28 cellular contexts compared by ENCODE assay signal in the genomic region with DNA sequence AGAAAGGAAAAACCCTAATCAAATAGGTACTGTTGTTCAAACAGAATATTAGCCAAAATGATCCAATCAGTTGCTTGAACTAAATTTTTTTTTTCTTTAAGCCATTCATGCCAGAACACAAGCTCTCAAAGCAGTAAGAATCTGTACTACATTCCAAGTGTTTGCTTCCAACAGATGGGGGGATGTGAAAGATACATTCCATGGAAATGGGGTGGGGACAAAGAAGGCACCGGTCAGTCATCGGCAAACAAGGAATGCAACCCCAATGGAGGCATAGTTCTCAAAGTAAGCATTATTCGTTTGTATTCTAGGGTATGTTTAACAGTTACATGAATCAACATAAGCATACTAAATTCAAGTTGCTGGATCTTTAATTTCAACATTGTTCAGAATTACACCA.
"Had no signal": no experiment of that assay in that cellular context is flagged by ENCODE, and none has a peak within 500 bp of the region (broad histone marks: within the 10 kb centered on the region; RNA-seq: fewer than 3 reads in every experiment).

No MANE protein-coding gene starts in this region.

- H3K27me3 ChIP-seq: adrenal gland, body of pancreas, colonic mucosa had no signal

- H3K36me3 ChIP-seq: adrenal gland, colonic mucosa had no signal

- H3K4me1 ChIP-seq: adrenal gland, colonic mucosa had no signal

- H3K4me3 ChIP-seq: adrenal gland, body of pancreas, colonic mucosa had no signal

- ATAC-seq: activated CD4-positive, alpha-beta T cell treated with anti-CD3 and anti-CD28 coated beads for 36 hours; activated CD8-positive, alpha-beta memory T cell treated with anti-CD3 and anti-CD28 coated beads, Interleukin-2, amount 10 ng/mL, durations not matched to agents 7 days and 5 days; activated CD8-positive, alpha-beta T cell treated with anti-CD3 and anti-CD28 coated beads, Interleukin-2, amount 10 ng/mL, durations not matched to agents 7 days and 5 days; activated naive CD8-positive, alpha-beta T cell treated with anti-CD3 and anti-CD28 coated beads, Interleukin-2, amount 50 U/mL, for 24 hours; body of pancreas had no signal

- H3K9me3 ChIP-seq: adrenal gland, body of pancreas, colonic mucosa had no signal

- FAIRE-seq: endometrium, endothelial cell of umbilical vein, frontal cortex had no signal

- DNase-seq: activated CD4-positive, alpha-beta memory T cell treated with anti-CD3 and anti-CD28 coated beads for 36 hours; activated CD4-positive, alpha-beta T cell treated with anti-CD3 and anti-CD28 coated beads for 36 hours; activated CD4-positive, alpha-beta T cell treated with anti-CD3 and anti-CD28 coated beads, Interleukin-2, amount 10 ng/mL, durations not matched to agents 24 days and 14 days; activated CD4-positive, CD25-positive, alpha-beta regulatory T cell; activated CD4-positive, CD25-positive, alpha-beta regulatory T cell treated with anti-CD3 and anti-CD28 coated beads, Interleukin-2, amount 50 U/mL, for 72 hours; activated CD8-positive, alpha-beta memory T cell treated with anti-CD3 and anti-CD28 coated beads, Interleukin-2, amount 10 ng/mL, durations not matched to agents 7 days and 5 days; activated CD8-positive, alpha-beta memory T cell treated with anti-CD3 and anti-CD28 coated beads, Interleukin-2, amount 50 U/mL, for 4 hours; activated CD8-positive, alpha-beta T cell treated with anti-CD3 and anti-CD28 coated beads, Interleukin-2, amount 10 ng/mL, durations not matched to agents 7 days and 5 days; activated effector memory CD4-positive, alpha-beta T cell treated with anti-CD3 and anti-CD28 coated beads, Interleukin-2, amount 50 U/mL, for 16 hours; activated naive CD4-positive, alpha-beta T cell treated with anti-CD3 and anti-CD28 coated beads for 36 hours; activated naive CD8-positive, alpha-beta T cell treated with anti-CD3 and anti-CD28 coated beads for 36 hours; activated naive CD8-positive, alpha-beta T cell treated with anti-CD3 and anti-CD28 coated beads, Interleukin-2, amount 50 U/mL, for 24 hours; activated T-cell treated with anti-CD3 and anti-CD28 coated beads, Interleukin-2, amount 50 U/mL, for 1 hour; activated T-cell treated with anti-CD3 and anti-CD28 coated beads, Interleukin-2, amount 50 U/mL, for 48 hours; adrenal gland; amygdala; aorta; body of pancreas; caudate nucleus; colonic mucosa; effector CD8-positive, alpha-beta T cell; foreskin fibroblast; head of caudate nucleus; T-helper 2 cell had no signal

- H3K27ac ChIP-seq: adrenal gland, body of pancreas, colonic mucosa, epithelial cell of prostate had no signal
